ENCODE assay signal across 13 cellular contexts in the genomic region with DNA sequence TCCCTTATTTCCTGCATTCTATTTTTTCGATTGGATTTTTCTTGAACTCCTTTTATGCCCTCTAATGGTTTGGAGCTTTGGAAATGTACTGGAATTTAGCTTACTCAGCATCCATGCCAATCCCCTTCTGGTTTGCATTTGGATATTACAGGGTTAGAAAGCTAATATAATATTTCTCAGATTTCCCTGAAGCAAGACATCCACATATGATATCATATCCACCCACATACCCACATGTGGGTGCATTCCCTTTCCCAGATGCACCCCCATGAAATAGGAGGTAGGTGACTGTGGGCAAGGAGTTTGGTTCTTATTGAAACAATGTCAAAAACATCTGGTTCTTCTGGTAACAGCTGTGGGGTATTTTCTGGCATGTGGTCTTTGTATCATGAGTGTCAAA.
"Had no signal": no experiment of that assay in that cellular context is flagged by ENCODE, and none has a peak within 500 bp of the region (broad histone marks: within the 10 kb centered on the region; RNA-seq: fewer than 3 reads in every experiment).

No MANE protein-coding gene starts in this region.

- H3K27ac ChIP-seq: brain microvascular endothelial cell, esophagus squamous epithelium, gastroesophageal sphincter, uterus had no signal

- H3K4me1 ChIP-seq: esophagus squamous epithelium, gastroesophageal sphincter, uterus had no signal

- H3K36me3 ChIP-seq: brain microvascular endothelial cell, esophagus squamous epithelium, gastroesophageal sphincter, uterus had no signal

- H3K27me3 ChIP-seq: brain microvascular endothelial cell, esophagus squamous epithelium, gastroesophageal sphincter, uterus had no signal

- FAIRE-seq: kidney had no signal

- H3K4me3 ChIP-seq: esophagus squamous epithelium, gastroesophageal sphincter, uterus had no signal

- DNase-seq: activated CD4-positive, alpha-beta memory T cell treated with anti-CD3 and anti-CD28 coated beads for 36 hours; activated gamma-delta T cell; activated T-cell treated with anti-CD3 and anti-CD28 coated beads, Interleukin-2, amount 50 U/mL, for 48 hours; brain microvascular endothelial cell; esophagus squamous epithelium; kidney; mesendoderm; nephron progenitor cell; stimulated activated CD4-positive, alpha-beta T cell treated with anti-CD3 and anti-CD28 coated beads, Interleukin-15, amount 100 ng/mL, for 24 hours; stimulated activated CD4-positive, alpha-beta T cell treated with anti-CD3 and anti-CD28 coated beads, Interleukin-4, amount 100 ng/mL, for 4 hours; T-helper 9 cell; uterus had no signal

- H3K9me3 ChIP-seq: esophagus squamous epithelium, gastroesophageal sphincter, uterus had no signal

- ATAC-seq: gastroesophageal sphincter had no signal
